ENCODE assay signal across 22 cellular contexts in the genomic region with DNA sequence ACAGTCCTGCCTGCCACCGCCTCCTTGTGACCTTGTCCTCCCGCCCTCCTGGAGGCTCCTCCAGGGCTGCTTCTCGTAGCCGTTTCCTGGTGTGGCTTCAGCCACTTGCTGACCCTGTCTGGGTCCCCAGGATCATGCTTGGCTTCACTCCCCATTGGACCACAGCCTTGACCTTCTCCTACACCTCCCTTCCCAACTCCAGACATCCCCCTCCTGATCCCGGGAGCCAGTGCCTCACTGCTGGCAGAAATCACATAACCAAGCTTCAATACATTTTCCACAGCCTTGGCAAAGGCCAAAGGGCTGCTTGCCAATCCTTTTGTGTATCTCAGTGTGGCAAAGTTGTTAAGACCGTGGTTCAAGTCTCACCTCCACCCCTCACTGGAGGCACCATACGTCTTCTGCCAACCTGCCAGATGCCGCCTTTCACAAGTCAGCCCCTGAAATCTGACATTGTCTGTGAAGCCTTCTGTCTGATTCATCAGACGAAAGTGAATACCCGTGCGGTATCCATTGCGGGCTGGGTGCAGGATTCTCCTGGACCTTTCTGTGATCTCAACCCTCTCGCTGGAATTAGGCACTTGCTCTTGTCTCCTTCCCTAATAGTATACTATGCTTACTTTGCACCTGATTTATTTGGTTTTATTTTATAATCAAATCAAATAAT.
DNase-seq lines count a peak whose midpoint lies in the region; ATAC-seq and TF ChIP-seq lines count a peak whose summit lies in the region.
"Had no signal": no experiment of that assay in that cellular context is flagged by ENCODE, and none has a peak within 500 bp of the region (broad histone marks: within the 10 kb centered on the region; RNA-seq: fewer than 3 reads in every experiment).

No MANE protein-coding gene starts in this region.

- H4K20me1 ChIP-seq in Karpas-422 (ENCODE audit: insufficient read depth, low read depth, low read length), result no peaks in the 10 kb centered on the region

- H3K9me3 Mint-ChIP-seq in WTC11, result peaks cover 6% of the 10 kb centered on the region

- intact Hi-C loops in esophagus muscularis mucosa (cut with DNase I) (no loop called here), spleen (cut with DNase I; ENCODE audit: low total_unique reads) (no loop called here)

- H3K9me2 ChIP-seq in Karpas-422 (replicated peaks; ENCODE audit: insufficient read depth, low read length), result no peaks in the 10 kb centered on the region
- H3K9me2 ChIP-seq: SK-N-SH had no signal

- no peak overlapping the region for H3K4me3 ChIP-seq in RWPE2 (ENCODE audit: severe bottlenecking)
- H3K4me3 ChIP-seq in esophagus muscularis mucosa, result no peak overlapping the region
- H3K4me3 ChIP-seq in spleen, result no peak overlapping the region
- no peak overlapping the region for H3K4me3 ChIP-seq in Karpas-422 (ENCODE audit: low read length)
- H3K4me3 ChIP-seq: MG63 had no signal

- no peaks in the 10 kb centered on the region for H3K4me1 ChIP-seq in RWPE2 (ENCODE audit: insufficient read depth, poor library complexity, severe bottlenecking)
- H3K4me1 ChIP-seq in esophagus muscularis mucosa, result no peaks in the 10 kb centered on the region
- H3K4me1 ChIP-seq in spleen, result no peaks in the 10 kb centered on the region
- no peaks in the 10 kb centered on the region for H3K4me1 ChIP-seq in Karpas-422 (ENCODE audit: low read length)

- peaks cover 50% of the 10 kb centered on the region for H3K27me3 Mint-ChIP-seq in WTC11 (ENCODE audit: low read depth)

- TF ChIP-seq EP300 in esophagus muscularis mucosa (IDR thresholded peaks at IDR 0.05), result no peak

- H3K27me3 ChIP-seq in RWPE2 (ENCODE audit: insufficient read depth, poor library complexity, severe bottlenecking) (peaks cover 87% of the 10 kb centered on the region), esophagus muscularis mucosa (peaks cover 0 to 44% (median 4%) of the 10 kb centered on the region in 4 donors), spleen (replicated peaks in 1 of 7) (peaks cover 0 to 30% (median 0%) of the 10 kb centered on the region in 7 donors), Karpas-422 (ENCODE audit: low read length) (no peaks in the 10 kb centered on the region)
- H3K27me3 ChIP-seq: MG63 had no signal

- peaks cover 6% of the 10 kb centered on the region for H3K36me3 Mint-ChIP-seq in WTC11

- POLR2A ChIA-PET in WTC11 (lab: Charles Lee), result no interaction called here

- DNase-seq in G401 (ENCODE audit: low spot score), result peak; percentile 67
- DNase-seq in RWPE2 (ENCODE audit: low spot score), result peak; percentile 74
- DNase-seq in esophagus muscularis mucosa (ENCODE audit: extremely low spot score), result peak; percentile 79
- DNase-seq in spleen, result peak; percentile 54
- DNase-seq in WTC11 (ENCODE audit: low spot score), result no peak
- DNase-seq in dedifferentiated amniotic fluid mesenchymal stem cell (ENCODE audit: extremely low spot score), result no peak
- DNase-seq in Karpas-422, result no peak
- DNase-seq: ACHN; CD8-positive, alpha-beta memory T cell; DMS79 treated with DMSO at 0.1 percent for 48 hours; H7; HFFc6; Kasumi-1; MG63; NCI-H1048; NCI-H1436 treated with DMSO at 0.1 percent for 48 hours; NCI-H2029; NCI-H2171; NCI-H69; SHP77 treated with DMSO at 0.1 percent for 48 hours; SK-N-SH had no signal

- WGBS in esophagus muscularis mucosa, result 73% methylated on average over 11 of the region's 13 CpGs
- 75 to 81% (median 77%) methylated on average over 13 of the region's 13 CpGs for WGBS in spleen, 5 donors

- H3K36me3 ChIP-seq in RWPE2 (ENCODE audit: low read depth) (no peaks in the 10 kb centered on the region), esophagus muscularis mucosa (no peaks in the 10 kb centered on the region), spleen (no peaks in the 10 kb centered on the region), Karpas-422 (ENCODE audit: insufficient read depth, low read length) (no peaks in the 10 kb centered on the region)
- H3K36me3 ChIP-seq: MG63 had no signal

- H3K4me2 ChIP-seq in Karpas-422 (ENCODE audit: low read depth, low read length, poor library complexity, severe bottlenecking), result no peak overlapping the region
- H3K4me2 ChIP-seq: SK-N-SH had no signal

- ATAC-seq in RWPE2 (ENCODE audit: low read depth), result no peak
- no peak for ATAC-seq in WTC11

- H3K9me3 ChIP-seq in RWPE2 (ENCODE audit: severe bottlenecking), result no peaks in the 10 kb centered on the region
- H3K9me3 ChIP-seq in esophagus muscularis mucosa, result peaks cover 0 to 5% (median 0%) of the 10 kb centered on the region in 4 donors
- peaks cover 0 to 7% (median 2%) of the 10 kb centered on the region in 8 donors for H3K9me3 ChIP-seq in spleen
- H3K9me3 ChIP-seq in Karpas-422 (ENCODE audit: low read length), result no peaks in the 10 kb centered on the region
- H3K9me3 ChIP-seq: MG63, SK-N-SH had no signal

- TF ChIP-seq POLR2A in esophagus muscularis mucosa (IDR thresholded peaks at IDR 0.05; ENCODE audit: low read depth), result no peak
- TF ChIP-seq POLR2A in spleen (IDR thresholded peaks at IDR 0.05), result no peak

- in situ Hi-C loops in G401 (cut with HindIII; ENCODE audit: low sequenced_read_pairs), result no loop called here

- no peaks in the 10 kb centered on the region for H3K79me2 ChIP-seq in Karpas-422 (ENCODE audit: low read length)

- H3K4me1 Mint-ChIP-seq in WTC11, result no peaks in the 10 kb centered on the region
- H3K4me1 Mint-ChIP-seq: CD8-positive, alpha-beta memory T cell; IgD-negative memory B cell had no signal

- H3K9ac ChIP-seq in Karpas-422 (ENCODE audit: low read length), result no peak overlapping the region
- H3K9ac ChIP-seq: SK-N-SH had no signal

- CTCF ChIA-PET in WTC11 (lab: Charles Lee), result no interaction called here

- H2AFZ ChIP-seq in Karpas-422 (ENCODE audit: low read length), result no peak overlapping the region

- H3K27ac Mint-ChIP-seq in WTC11, result no peak overlapping the region
- H3K27ac Mint-ChIP-seq: CD8-positive, alpha-beta memory T cell; HFFc6; IgD-negative memory B cell had no signal

- no peak overlapping the region for H3K27ac ChIP-seq in RWPE2 (ENCODE audit: poor library complexity, severe bottlenecking)
- no peak overlapping the region for H3K27ac ChIP-seq in esophagus muscularis mucosa (replicated peaks in 1 of 4)
- no peak overlapping the region for H3K27ac ChIP-seq in spleen
- no peak overlapping the region for H3K27ac ChIP-seq in Karpas-422 (ENCODE audit: low read length)

- H3K4me3 Mint-ChIP-seq in WTC11, result no peak overlapping the region
- H3K4me3 Mint-ChIP-seq: CD8-positive, alpha-beta memory T cell; HFFc6; IgD-negative memory B cell had no signal

- TF ChIP-seq CTCF in RWPE2 (IDR thresholded peaks at IDR 0.05; ENCODE audit: poor library complexity, severe bottlenecking) (no peak), esophagus muscularis mucosa (IDR thresholded peaks at IDR 0.05) (no peak), spleen (IDR thresholded peaks at IDR 0.05 in 8 of 11, conservative IDR thresholded peaks at IDR 0.05 in 3 of 11) (no peak), WTC11 (IDR thresholded peaks at IDR 0.05) (no peak)

TF ChIP-seq in WTC11, 78 proteins besides CTCF, POLR2A, EP300 and RAD21:
- TF ChIP-seq CREB1 (CRISPR knock-in tag; IDR thresholded peaks at IDR 0.05), result no peak

Comparison
In these comparisons a context has a peak if more than half of its experiments do, and no peak if none do; other contexts are left out.
1. DNase-seq: peak in G401 (single experiment), RWPE2 (single experiment), esophagus muscularis mucosa (single experiment) and spleen (single experiment); none in WTC11 (single experiment), dedifferentiated amniotic fluid mesenchymal stem cell (single experiment) and Karpas-422 (single experiment).